In genomic region chr2:9083287-9083686, GRCh38 we compare ENCODE assay signal across 28 cellular contexts.
A peak's percentile ranks its signal among the peaks of the same experiment; 100 is the strongest.
DNase-seq lines count a peak whose midpoint lies in the region; ATAC-seq, FAIRE-seq and TF ChIP-seq lines count a peak whose summit lies in the region.
"Had no signal": no experiment of that assay in that cellular context is flagged by ENCODE, and none has a peak within 500 bp of the region (broad histone marks: within the 10 kb centered on the region; RNA-seq: fewer than 3 reads in every experiment).

No MANE protein-coding gene starts in this region.

- no peak overlapping the region for H3K4me3 Mint-ChIP-seq in T-helper 17 cell
- H3K4me3 Mint-ChIP-seq: CD14-positive monocyte; CD4-positive, alpha-beta T cell; CD8-positive, alpha-beta memory T cell; HFFc6 had no signal

- 100% methylated on average over 1 of the region's 3 CpGs; no CpG with 5 or more reads in 1 of the 2 experiments for WGBS in IMR-90 (ENCODE audit: extremely low coverage in 2 of 2, insufficient read length in 1 of 2), 2 experiments
- WGBS in K562 (ENCODE audit: insufficient coverage, low coverage, missing lambda C conversion rate): 24% methylated on average over 3 of the region's 3 CpGs
- 29% methylated on average over 2 of the region's 3 CpGs for WGBS in right lobe of liver (ENCODE audit: insufficient coverage, low coverage, low lambda C conversion rate, missing lambda C conversion rate)

- H3K4me1 Mint-ChIP-seq in T-helper 17 cell: no peaks in the 10 kb centered on the region
- H3K4me1 Mint-ChIP-seq: CD14-positive monocyte; CD8-positive, alpha-beta memory T cell had no signal

- CTCF ChIA-PET in IMR-90 (lab: Yijun Ruan, JAX) (no interaction called here), K562 (lab: Yijun Ruan, JAX; ENCODE audit: low intra/inter-chr PET ratio) (no interaction called here)

- H3K27ac ChIP-seq in IMR-90 (ENCODE audit: insufficient read depth, low read length) (no peak overlapping the region), K562 (ENCODE audit: extremely low read depth, low read depth, low read length) (no peak overlapping the region), parathyroid adenoma (no peak overlapping the region), right lobe of liver (no peak overlapping the region)
- H3K27ac ChIP-seq: A549; BLaER1 treated with 17β-estradiol and CSF1 and Interleukin-3, amounts not matched to agents 10 nM and 100 nM had no signal

- no peak for TF ChIP-seq POLR2A in IMR-90 (IDR thresholded peaks at IDR 0.05; ENCODE audit: low read depth, low read length)
- no peak for TF ChIP-seq POLR2A in K562 (conservative IDR thresholded peaks at IDR 0.05)
- no peak for TF ChIP-seq POLR2A in right lobe of liver (IDR thresholded peaks at IDR 0.05)

- H3K36me3 ChIP-seq in IMR-90 (ENCODE audit: control insufficient read depth, insufficient read depth, low read length) (no peaks in the 10 kb centered on the region), K562 (ENCODE audit: control insufficient read depth, insufficient read depth, low read length) (no peaks in the 10 kb centered on the region), parathyroid adenoma (ENCODE audit: control insufficient read depth, insufficient read depth, low read length) (no peaks in the 10 kb centered on the region), right lobe of liver (no peaks in the 10 kb centered on the region)
- H3K36me3 ChIP-seq: BE2C; BLaER1 treated with 17β-estradiol and CSF1 and Interleukin-3, amounts not matched to agents 10 nM and 100 nM; HAP-1 had no signal

- no peak overlapping the region for H3K14ac ChIP-seq in IMR-90 (replicated peaks; ENCODE audit: low read depth, low read length)

- no peak for TF ChIP-seq RAD21 in IMR-90 (IDR thresholded peaks at IDR 0.05; ENCODE audit: low read length)
- TF ChIP-seq RAD21 in K562 (CRISPR knock-in tag; conservative IDR thresholded peaks at IDR 0.05 in 1 of 2, IDR thresholded peaks at IDR 0.05 in 1 of 2): no peak

- no peak overlapping the region for H2BK20ac ChIP-seq in IMR-90 (ENCODE audit: low read depth, low read length)

- H3K27ac Mint-ChIP-seq in T-helper 17 cell: no peak overlapping the region
- H3K27ac Mint-ChIP-seq: CD14-positive monocyte; CD4-positive, alpha-beta T cell; CD8-positive, alpha-beta memory T cell; HFFc6 had no signal

- peak overlapping the region; percentile 65; the same call in 1 of the 2 replicates for H2AK5ac ChIP-seq in IMR-90 (ENCODE audit: low read depth, low read length)

- no TSS peak for BruUV-seq in IMR-90 (replicated peaks; lab: Mats Ljungman, UMichigan)
- BruUV-seq in K562 (replicated peaks; lab: Mats Ljungman, UMichigan): no TSS peak

- H4K5ac ChIP-seq in IMR-90 (ENCODE audit: low read depth, low read length): no peak overlapping the region

- no peak overlapping the region for H3K56ac ChIP-seq in IMR-90 (ENCODE audit: extremely low read depth, insufficient read depth, low read length)

- intact Hi-C loops in IMR-90 (cut with micrococcal nuclease) (no loop called here), K562 (cut with micrococcal nuclease) (no loop called here), left colon (cut with DNase I, micrococcal nuclease) (no loop called here), right lobe of liver (cut with DNase I) (no loop called here)

- H3K4me3 ChIP-seq in IMR-90 (ENCODE audit: insufficient read depth, low read depth, low read length): no peak overlapping the region
- no peak overlapping the region for H3K4me3 ChIP-seq in K562
- H3K4me3 ChIP-seq in parathyroid adenoma (ENCODE audit: low read depth, low read length): no peak overlapping the region
- no peak overlapping the region for H3K4me3 ChIP-seq in right lobe of liver
- H3K4me3 ChIP-seq: A549; BLaER1 treated with 17β-estradiol and CSF1 and Interleukin-3, amounts not matched to agents 10 nM and 100 nM; GM12878; HAP-1 had no signal

- TF ChIP-seq EP300 in K562 (IDR thresholded peaks at IDR 0.05; ENCODE audit: low read length): no peak

- no peak overlapping the region for H2BK5ac ChIP-seq in IMR-90 (ENCODE audit: low read depth, low read length, poor library complexity, severe bottlenecking)

- no peaks in the 10 kb centered on the region for H3K79me2 ChIP-seq in K562 (ENCODE audit: control insufficient read depth, insufficient read depth, low read length)
- H3K79me2 ChIP-seq in parathyroid adenoma: no peaks in the 10 kb centered on the region

- H2AFZ ChIP-seq in IMR-90 (replicated peaks; ENCODE audit: low read length, poor library complexity) (peak overlapping the region; percentile 12), K562 (ENCODE audit: low read depth, low read length) (0 out of 2 replicates have a peak overlapping the region, but pooled peaks have one; percentile 48), parathyroid adenoma (peak overlapping the region; percentile 9)

- H3K23ac ChIP-seq in IMR-90 (ENCODE audit: low read depth, low read length): no peak overlapping the region

- TF ChIP-seq CTCF in IMR-90 (conservative IDR thresholded peaks at IDR 0.05; ENCODE audit: low read depth, low read length) (no peak), K562 (IDR thresholded peaks at IDR 0.05 in 2 of 3, conservative IDR thresholded peaks at IDR 0.05 in 1 of 3; ENCODE audit: insufficient read depth in 2 of 3, low read depth in 1 of 3, low read length in 3 of 3) (no peak), parathyroid adenoma (IDR thresholded peaks at IDR 0.05) (no peak), right lobe of liver (IDR thresholded peaks at IDR 0.05) (no peak)

- POLR2A ChIA-PET in IMR-90 (lab: Charles Lee; ENCODE audit: unreplicated experiment) (no interaction called here), K562 (lab: Yijun Ruan, JAX) (no interaction called here)

- peak overlapping the region; percentile 18; the same call in 1 of the 2 replicates for H3K4ac ChIP-seq in IMR-90 (ENCODE audit: low read depth, low read length)

- H3K18ac ChIP-seq in IMR-90 (ENCODE audit: low read depth, low read length): no peak overlapping the region

- H3K79me1 ChIP-seq in IMR-90 (ENCODE audit: low read depth in 1 of 2, low read length in 2 of 2): no peaks in the 10 kb centered on the region

- H3K27me3 ChIP-seq in IMR-90 (ENCODE audit: control insufficient read depth, insufficient read depth, low read length): no peaks in the 10 kb centered on the region
- no peaks in the 10 kb centered on the region for H3K27me3 ChIP-seq in K562 (ENCODE audit: control insufficient read depth in 2 of 2, insufficient read depth in 2 of 2, low read length in 2 of 2)
- no peaks in the 10 kb centered on the region for H3K27me3 ChIP-seq in parathyroid adenoma (ENCODE audit: control insufficient read depth, insufficient read depth, low read length)
- no peaks in the 10 kb centered on the region for H3K27me3 ChIP-seq in right lobe of liver
- H3K27me3 ChIP-seq: BE2C; BLaER1 treated with 17β-estradiol and CSF1 and Interleukin-3, amounts not matched to agents 10 nM and 100 nM had no signal

- no peak for ATAC-seq in IMR-90 (ENCODE audit: low read depth)
- no peak for ATAC-seq in K562
- ATAC-seq in left colon: peak; percentile 77
- no peak for ATAC-seq in HG03439 (IDR thresholded peaks at IDR 0.05; ENCODE audit: unreplicated experiment)
- ATAC-seq in right lobe of liver: no peak
- ATAC-seq in T-helper 17 cell: no peak
- ATAC-seq in GM21381 (IDR thresholded peaks at IDR 0.05; ENCODE audit: unreplicated experiment): no peak
- ATAC-seq: A549, GM12878 had no signal

- peaks cover 8% of the 10 kb centered on the region for H3K9me1 ChIP-seq in IMR-90 (ENCODE audit: insufficient read depth, low read length)
- H3K9me1 ChIP-seq in K562 (ENCODE audit: control insufficient read depth, insufficient read depth, low read length): no peaks in the 10 kb centered on the region

- H3K9me3 ChIP-seq in IMR-90 (ENCODE audit: control insufficient read depth, insufficient read depth, low read length) (peaks cover 3% of the 10 kb centered on the region), K562 (replicated peaks; ENCODE audit: control insufficient read depth, insufficient read depth, low read depth, low read length) (0 out of 2 replicates have a peak, but pooled peaks cover 2% of the 10 kb centered on the region), parathyroid adenoma (ENCODE audit: control insufficient read depth, low read length) (no peaks in the 10 kb centered on the region), right lobe of liver (no peaks in the 10 kb centered on the region), T-helper 17 cell (ENCODE audit: control insufficient read depth, low read length, poor library complexity, severe bottlenecking) (no peaks in the 10 kb centered on the region)
- H3K9me3 ChIP-seq: BE2C, HAP-1 had no signal

- no peak overlapping the region for H3K4me2 ChIP-seq in IMR-90 (ENCODE audit: low read depth, low read length)
- H3K4me2 ChIP-seq in K562 (ENCODE audit: insufficient read depth, low read length): no peak overlapping the region
- H3K4me2 ChIP-seq in parathyroid adenoma (ENCODE audit: low read length): no peak overlapping the region
- H3K4me2 ChIP-seq: A549; BLaER1 treated with 17β-estradiol and CSF1 and Interleukin-3, amounts not matched to agents 10 nM and 100 nM had no signal

- H4K20me1 ChIP-seq in IMR-90 (ENCODE audit: insufficient read depth, low read length): no peaks in the 10 kb centered on the region
- no peaks in the 10 kb centered on the region for H4K20me1 ChIP-seq in K562 (replicated peaks; ENCODE audit: control insufficient read depth, insufficient read depth, low read length)
- H4K20me1 ChIP-seq: BLaER1 treated with 17β-estradiol and CSF1 and Interleukin-3, amounts not matched to agents 10 nM and 100 nM had no signal

- H3K27me3 Mint-ChIP-seq in T-helper 17 cell: peaks cover 16% of the 10 kb centered on the region

- peaks cover 12% of the 10 kb centered on the region for H3K4me1 ChIP-seq in IMR-90 (ENCODE audit: control insufficient read depth, insufficient read depth, low read length)
- no peaks in the 10 kb centered on the region; a peak in 1 of 5 replicates for H3K4me1 ChIP-seq in K562 (replicated peaks in 1 of 2; ENCODE audit: control insufficient read depth in 2 of 2, insufficient read depth in 2 of 2, low read length in 2 of 2)
- peaks cover 33% of the 10 kb centered on the region for H3K4me1 ChIP-seq in parathyroid adenoma
- H3K4me1 ChIP-seq in right lobe of liver: no peaks in the 10 kb centered on the region
- H3K4me1 ChIP-seq: BE2C; BLaER1 treated with 17β-estradiol and CSF1 and Interleukin-3, amounts not matched to agents 10 nM and 100 nM had no signal

- H2BK120ac ChIP-seq in IMR-90 (ENCODE audit: low read depth, low read length): no peak overlapping the region

- no peak overlapping the region for H2AK9ac ChIP-seq in IMR-90 (replicated peaks; ENCODE audit: low read depth, low read length, poor library complexity)

- no peak for FAIRE-seq in K562 (lab: Jason Lieb, UNC)
- FAIRE-seq: A549, D721Med, GM12878, GM19239, H54 had no signal

- 0 out of 3 replicates have a peak overlapping the region, but pooled peaks have one; percentile 16 for H2BK15ac ChIP-seq in IMR-90 (ENCODE audit: low read depth, low read length)

- in situ Hi-C loops in IMR-90 (cut with MboI; ENCODE audit: low sequenced_read_pairs): no loop called here
- in situ Hi-C loops in K562 (cut with MboI): no loop called here

- H3K36me3 Mint-ChIP-seq in T-helper 17 cell (ENCODE audit: low read depth): no peaks in the 10 kb centered on the region
- H3K36me3 Mint-ChIP-seq: CD14-positive monocyte had no signal

- dilution Hi-C loops in IMR-90 (cut with HindIII; ENCODE audit: low sequenced_read_pairs, unreplicated experiment): no loop called here

- DNase-seq in IMR-90 (no peak), K562 (ENCODE audit: extremely low read depth in 1 of 4, low spot score in 3 of 4) (no peak), left colon (no peak), right lobe of liver (no peak), T-helper 17 cell (no peak)
- DNase-seq: 8988T; ACHN; AML-193; BE2C; CD4-positive, alpha-beta T cell; CD8-positive, alpha-beta memory T cell; DMS 273 treated with DMSO at 0.1 percent for 48 hours; DMS79; EL; GDM1; GOT3; HFFc6 had no signal

- H3K9ac ChIP-seq in IMR-90 (ENCODE audit: low read depth, low read length): no peak overlapping the region
- H3K9ac ChIP-seq in K562 (ENCODE audit: insufficient read depth in 1 of 2, low read depth in 2 of 2, low read length in 2 of 2): no peak overlapping the region
- no peak overlapping the region for H3K9ac ChIP-seq in parathyroid adenoma
- H3K9ac ChIP-seq: BLaER1 treated with 17β-estradiol and CSF1 and Interleukin-3, amounts not matched to agents 10 nM and 100 nM had no signal

- no peak overlapping the region for H4K91ac ChIP-seq in IMR-90 (ENCODE audit: insufficient read depth, low read depth, low read length)

- no peak overlapping the region for H4K8ac ChIP-seq in IMR-90 (ENCODE audit: low read depth in 2 of 2, low read length in 2 of 2)
